In genomic region chr16:4677390-4677789, GRCh38 we compare ENCODE assay signal across 16 cellular contexts. TPM values are rescaled to one million over a fixed set of nuclear protein-coding genes. Genes with fewer than 3 reads are reported as not detected.
DNase-seq lines count a peak whose midpoint lies in the region; ATAC-seq and TF ChIP-seq lines count a peak whose summit lies in the region.
"Had no signal": no experiment of that assay in that cellular context is flagged by ENCODE, and none has a peak within 500 bp of the region (broad histone marks: within the 10 kb centered on the region; RNA-seq: fewer than 3 reads in every experiment).

No MANE protein-coding gene starts in this region.

- H3K27me3 ChIP-seq in left ventricle myocardium inferior (ENCODE audit: low read depth) (no peaks in the 10 kb centered on the region), spleen (replicated peaks in 1 of 7) (no peaks in the 10 kb centered on the region)
- H3K27me3 ChIP-seq: vagina had no signal

- H3K4me1 Mint-ChIP-seq in activated CD4-positive, alpha-beta T cell treated with anti-CD3 and anti-CD28 coated beads, Interleukin-2, amount 10 ng/mL, durations not matched to agents 24 days and 14 days: peaks cover 26% of the 10 kb centered on the region

- peaks cover 29% of the 10 kb centered on the region for H3K36me3 Mint-ChIP-seq in activated CD4-positive, alpha-beta T cell treated with anti-CD3 and anti-CD28 coated beads, Interleukin-2, amount 10 ng/mL, durations not matched to agents 24 days and 14 days (ENCODE audit: low read depth)

- 62 to 90% (median 72%) methylated on average over 11 to 17 of the region's 17 CpGs for WGBS in spleen, 5 donors

- H3K9me3 Mint-ChIP-seq in activated CD4-positive, alpha-beta T cell treated with anti-CD3 and anti-CD28 coated beads, Interleukin-2, amount 10 ng/mL, durations not matched to agents 24 days and 14 days: no peaks in the 10 kb centered on the region

- no peaks in the 10 kb centered on the region for H3K9me3 ChIP-seq in left ventricle myocardium inferior (replicated peaks)
- no peaks in the 10 kb centered on the region for H3K9me3 ChIP-seq in spleen
- H3K9me3 ChIP-seq: A549, vagina had no signal

- H3K27ac Mint-ChIP-seq in activated CD4-positive, alpha-beta T cell treated with anti-CD3 and anti-CD28 coated beads, Interleukin-2, amount 10 ng/mL, durations not matched to agents 24 days and 14 days: peak overlapping the region; percentile 99

- TF ChIP-seq CTCF in left ventricle myocardium inferior (IDR thresholded peaks at IDR 0.05; ENCODE audit: borderline replicate concordance) (no peak), spleen (IDR thresholded peaks at IDR 0.05 in 8 of 11, conservative IDR thresholded peaks at IDR 0.05 in 3 of 11) (peak in 1 of 11 experiments; percentile 6)

- no peaks in the 10 kb centered on the region for H3K27me3 Mint-ChIP-seq in activated CD4-positive, alpha-beta T cell treated with anti-CD3 and anti-CD28 coated beads, Interleukin-2, amount 10 ng/mL, durations not matched to agents 24 days and 14 days

- TF ChIP-seq POLR2A in spleen (IDR thresholded peaks at IDR 0.05): no peak

- ATAC-seq in HG03139 (IDR thresholded peaks at IDR 0.05; ENCODE audit: unreplicated experiment) (no peak), GM18511 (IDR thresholded peaks at IDR 0.05; ENCODE audit: unreplicated experiment) (no peak)
- ATAC-seq: A549 had no signal

- H3K4me3 Mint-ChIP-seq in activated CD4-positive, alpha-beta T cell treated with anti-CD3 and anti-CD28 coated beads, Interleukin-2, amount 10 ng/mL, durations not matched to agents 24 days and 14 days: peak overlapping the region; percentile 85

- H3K27ac ChIP-seq in left ventricle myocardium inferior (replicated peaks) (peak overlapping the region; percentile 93), spleen (peak overlapping the region; percentile 78 to 92 (median 88))
- H3K27ac ChIP-seq: A549, epithelial cell of prostate, vagina had no signal

- H3K4me3 ChIP-seq in left ventricle myocardium inferior (peak overlapping the region; percentile 36), spleen (peak overlapping the region in 1 of 8 donors; percentile 7)
- H3K4me3 ChIP-seq: A549, lung, vagina had no signal

- H3K36me3 ChIP-seq in left ventricle myocardium inferior: peaks cover 39% of the 10 kb centered on the region
- peaks cover 0 to 97% (median 26%) of the 10 kb centered on the region in 6 donors for H3K36me3 ChIP-seq in spleen

- DNase-seq in activated CD4-positive, alpha-beta T cell treated with anti-CD3 and anti-CD28 coated beads, Interleukin-2, amount 10 ng/mL, durations not matched to agents 24 days and 14 days: no peak
- DNase-seq in activated CD4-positive, alpha-beta T cell treated with anti-CD3 and anti-CD28 coated beads, Interleukin-2, amount 50 U/mL, for 1 hour: no peak
- DNase-seq in left ventricle myocardium inferior: peak; percentile 81
- peak; percentile 90 for DNase-seq in spleen
- DNase-seq: activated CD4-positive, alpha-beta T cell treated with anti-CD3 and anti-CD28 coated beads for 1 hour; activated naive CD4-positive, alpha-beta T cell; central memory CD4-positive, alpha-beta T cell; NCI-H1105 treated with DMSO at 0.1 percent for 48 hours; NCI-H2227 treated with DMSO at 0.1 percent for 48 hours; occipital lobe had no signal

- H3K4me1 ChIP-seq in left ventricle myocardium inferior (peaks cover 68% of the 10 kb centered on the region), spleen (peaks cover 17 to 76% (median 62%) of the 10 kb centered on the region in 6 donors)
- H3K4me1 ChIP-seq: A549 had no signal

- intact Hi-C loops in activated CD4-positive, alpha-beta T cell treated with anti-CD3 and anti-CD28 coated beads, Interleukin-2, amount 10 ng/mL, durations not matched to agents 24 days and 14 days (cut with micrococcal nuclease): loop anchor here (2.0 kb wide), 1 partner anchor 17 kb away; no protein-coding TSS in a partner anchor
- intact Hi-C loops in left ventricle myocardium inferior (cut with micrococcal nuclease) (no loop called here), spleen (cut with DNase I; ENCODE audit: low total_unique reads) (loop anchor here (5.0 kb wide), 1 partner anchor 50 kb away; no protein-coding TSS in a partner anchor)

RNA-seq across cellular contexts. Expression of gene NUDT16L1, which starts 16.0 kb away (rescaled TPM):
- 35.4 and 36.1 TPM in 2 replicates for total RNA-seq in activated CD4-positive, alpha-beta T cell treated with anti-CD3 and anti-CD28 coated beads, Interleukin-2, amount 10 ng/mL, durations not matched to agents 24 days and 14 days
- 61.9 TPM for total RNA-seq in left ventricle myocardium inferior
- 10 to 100 TPM; 26.2 to 37.4 (median 27.6) TPM for total RNA-seq in spleen
- polyA plus RNA-seq in spleen: 10 to 100 TPM; 29.0 to 47.2 (median 38.8) TPM

RNA-seq across cellular contexts. Expression of gene MGRN1, which starts 52.8 kb away (rescaled TPM):
- 103 and 108 TPM in 2 replicates for total RNA-seq in activated CD4-positive, alpha-beta T cell treated with anti-CD3 and anti-CD28 coated beads, Interleukin-2, amount 10 ng/mL, durations not matched to agents 24 days and 14 days
- total RNA-seq in left ventricle myocardium inferior (30.5 TPM), spleen (100 to 1,000 TPM in 1 of 7 donors, 10 to 100 TPM in 6; 65.6 to 132 (median 83.6) TPM)
- polyA plus RNA-seq in spleen: 10 to 100 TPM in 1 of 3 donors, 1 to 10 TPM in 2; 7.6 to 26.9 (median 8.8) TPM

RNA-seq across cellular contexts. Expression of gene ANKS3, which starts 56.7 kb away (rescaled TPM):
- 21.8 and 22.3 TPM in 2 replicates for total RNA-seq in activated CD4-positive, alpha-beta T cell treated with anti-CD3 and anti-CD28 coated beads, Interleukin-2, amount 10 ng/mL, durations not matched to agents 24 days and 14 days
- 8.7 TPM for total RNA-seq in left ventricle myocardium inferior
- 10 to 100 TPM; 12.5 to 27.6 (median 21.8) TPM for total RNA-seq in spleen
- polyA plus RNA-seq in spleen: 10 to 100 TPM; 15.3 to 29.5 (median 26.2) TPM

RNA-seq across cellular contexts. Expression of gene DNAAF8, which starts 56.9 kb away (rescaled TPM):
- not detected in 2 replicates for total RNA-seq in activated CD4-positive, alpha-beta T cell treated with anti-CD3 and anti-CD28 coated beads, Interleukin-2, amount 10 ng/mL, durations not matched to agents 24 days and 14 days
- total RNA-seq in left ventricle myocardium inferior (0.77 TPM), spleen (1 to 10 TPM in 1 of 7 donors, under 1 TPM in 3, not detected in 3; 0.57 to 1.2 (median 0.74) TPM)
- polyA plus RNA-seq in spleen: under 1 TPM; 0.17 to 0.35 (median 0.30) TPM
- total RNA-seq: vagina had no signal

Comparison
In these comparisons a context has a peak if more than half of its experiments do, and no peak if none do; other contexts are left out.
1. DNase-seq: peak in left ventricle myocardium inferior (single experiment) and spleen (single experiment); none in activated CD4-positive, alpha-beta T cell treated with anti-CD3 and anti-CD28 coated beads, Interleukin-2, amount 10 ng/mL, durations not matched to agents 24 days and 14 days (single experiment) and activated CD4-positive, alpha-beta T cell treated with anti-CD3 and anti-CD28 coated beads, Interleukin-2, amount 50 U/mL, for 1 hour (single experiment).